Comparison of ENCODE assay signal across 4 cellular contexts in genomic region chr2:85383151-85383550, GRCh38. TPM values are rescaled to one million over a fixed set of nuclear protein-coding genes. Genes with fewer than 3 reads are reported as not detected.
"Had no signal": no experiment of that assay in that cellular context is flagged by ENCODE, and none has a peak within 500 bp of the region (broad histone marks: within the 10 kb centered on the region; RNA-seq: fewer than 3 reads in every experiment).

No MANE protein-coding gene starts in this region.

RNA-seq across cellular contexts. Expression of gene SH2D6, which starts 35.4 kb away (rescaled TPM):
- total RNA-seq: aorta, cardiac septum, smooth muscle cell, thoracic aorta had no signal
- polyA plus RNA-seq: smooth muscle cell had no signal
